Comparison of ENCODE assay signal across 8 cellular contexts in genomic region chr16:30747331-30747730, GRCh38. TPM values are rescaled to one million over a fixed set of nuclear protein-coding genes. Genes with fewer than 3 reads are reported as not detected.
DNase-seq lines count a peak whose midpoint lies in the region; ATAC-seq and TF ChIP-seq lines count a peak whose summit lies in the region.

No MANE protein-coding gene starts in this region.

- H3K4me1 ChIP-seq in tibial artery: peaks cover 0 to 24% (median 9%) of the 10 kb centered on the region in 4 donors

- H3K9me3 ChIP-seq in tibial artery: no peaks in the 10 kb centered on the region

- ATAC-seq in activated T-cell treated with anti-CD3 and anti-CD28 coated beads, Interleukin-2, amount 50 U/mL, for 72 hours (replicated peaks in 1 of 2): no peak
- ATAC-seq in activated naive CD8-positive, alpha-beta T cell treated with anti-CD3 and anti-CD28 coated beads, Interleukin-2, amount 10 ng/mL, durations not matched to agents 7 days and 5 days (ENCODE audit: low read depth): no peak

- no peak for DNase-seq in activated T-cell treated with anti-CD3 and anti-CD28 coated beads, Interleukin-2, amount 50 U/mL, for 72 hours
- no peak for DNase-seq in activated T-cell treated with anti-CD3 and anti-CD28 coated beads for 4 hours
- DNase-seq in activated naive CD8-positive, alpha-beta T cell treated with anti-CD3 and anti-CD28 coated beads, Interleukin-2, amount 10 ng/mL, durations not matched to agents 7 days and 5 days: no peak
- DNase-seq in tibial artery: no peak
- DNase-seq in NCI-H2171 treated with DMSO at 0.1 percent for 48 hours (lab: John Stamatoyannopoulos, UW): no peak
- no peak for DNase-seq in hypothalamus (lab: John Stamatoyannopoulos, UW)
- no peak for DNase-seq in DMS114 treated with DMSO at 0.1 percent for 48 hours (lab: John Stamatoyannopoulos, UW; ENCODE audit: unreplicated experiment)

- H3K36me3 ChIP-seq in tibial artery: peaks cover 6 to 38% (median 9%) of the 10 kb centered on the region in 3 donors

- peak overlapping the region; percentile 85 to 95 for H3K4me3 Mint-ChIP-seq in activated T-cell treated with anti-CD3 and anti-CD28 coated beads, Interleukin-2, amount 50 U/mL, for 72 hours
- H3K4me3 Mint-ChIP-seq in activated naive CD8-positive, alpha-beta T cell treated with anti-CD3 and anti-CD28 coated beads, Interleukin-2, amount 10 ng/mL, durations not matched to agents 7 days and 5 days: peak overlapping the region; percentile 94

- H3K9me3 Mint-ChIP-seq in activated T-cell treated with anti-CD3 and anti-CD28 coated beads, Interleukin-2, amount 50 U/mL, for 72 hours: no peaks in the 10 kb centered on the region
- H3K9me3 Mint-ChIP-seq in activated naive CD8-positive, alpha-beta T cell treated with anti-CD3 and anti-CD28 coated beads, Interleukin-2, amount 10 ng/mL, durations not matched to agents 7 days and 5 days: no peaks in the 10 kb centered on the region

- H3K27me3 ChIP-seq in layer of hippocampus (ENCODE audit: control insufficient read depth, insufficient read depth, low read length) (no peaks in the 10 kb centered on the region), tibial artery (no peaks in the 10 kb centered on the region)

- peak overlapping the region; percentile 72 for H3K27ac Mint-ChIP-seq in activated T-cell treated with anti-CD3 and anti-CD28 coated beads, Interleukin-2, amount 50 U/mL, for 72 hours
- peak overlapping the region; percentile 91 for H3K27ac Mint-ChIP-seq in activated naive CD8-positive, alpha-beta T cell treated with anti-CD3 and anti-CD28 coated beads, Interleukin-2, amount 10 ng/mL, durations not matched to agents 7 days and 5 days

- peak overlapping the region; percentile 44 for H3K27ac ChIP-seq in layer of hippocampus (ENCODE audit: low read depth, low read length)
- peak overlapping the region; percentile 67 to 84 for H3K27ac ChIP-seq in tibial artery

- intact Hi-C loops in tibial artery (cut with DNase I; ENCODE audit: low total_unique reads): loop anchor here (10.0 kb wide), 1 partner anchor 57 kb away; no protein-coding TSS in a partner anchor

- TF ChIP-seq CTCF in tibial artery (IDR thresholded peaks at IDR 0.05): no peak

- no peaks in the 10 kb centered on the region for H3K27me3 Mint-ChIP-seq in activated T-cell treated with anti-CD3 and anti-CD28 coated beads, Interleukin-2, amount 50 U/mL, for 72 hours (ENCODE audit: low read depth)
- H3K27me3 Mint-ChIP-seq in activated naive CD8-positive, alpha-beta T cell treated with anti-CD3 and anti-CD28 coated beads, Interleukin-2, amount 10 ng/mL, durations not matched to agents 7 days and 5 days: no peaks in the 10 kb centered on the region

- H3K4me1 Mint-ChIP-seq in activated T-cell treated with anti-CD3 and anti-CD28 coated beads, Interleukin-2, amount 50 U/mL, for 72 hours (ENCODE audit: low read depth): peaks cover 16% of the 10 kb centered on the region
- peaks cover 20% of the 10 kb centered on the region for H3K4me1 Mint-ChIP-seq in activated naive CD8-positive, alpha-beta T cell treated with anti-CD3 and anti-CD28 coated beads, Interleukin-2, amount 10 ng/mL, durations not matched to agents 7 days and 5 days

- peak overlapping the region; percentile 89 to 99 for H3K4me3 ChIP-seq in tibial artery

- peaks cover 9 to 13% of the 10 kb centered on the region in 2 donors for H3K36me3 Mint-ChIP-seq in activated T-cell treated with anti-CD3 and anti-CD28 coated beads, Interleukin-2, amount 50 U/mL, for 72 hours (ENCODE audit: insufficient read depth in 2 of 2)
- peaks cover 20% of the 10 kb centered on the region for H3K36me3 Mint-ChIP-seq in activated naive CD8-positive, alpha-beta T cell treated with anti-CD3 and anti-CD28 coated beads, Interleukin-2, amount 10 ng/mL, durations not matched to agents 7 days and 5 days

- POLR2A ChIA-PET in activated naive CD8-positive, alpha-beta T cell treated with anti-CD3 and anti-CD28 coated beads, Interleukin-2, amount 10 ng/mL, durations not matched to agents 7 days and 5 days (lab: Charles Lee): interaction anchor here (0.7 to 2.4 kb wide), 15 partner anchors 11 to 561 kb away, joined by 3 to 15 read pairs (median 5); partner anchors contain the start of genes CFAP119, FBRS, RNF40 and SRCAP

RNA-seq across cellular contexts. Expression of gene PHKG2, which starts 0.9 kb away (rescaled TPM):
- 10 to 100 TPM; 38.0 to 38.5 TPM for total RNA-seq in activated T-cell treated with anti-CD3 and anti-CD28 coated beads, Interleukin-2, amount 50 U/mL, for 72 hours
- 10 to 100 TPM; 48.2 to 48.9 TPM for total RNA-seq in activated naive CD8-positive, alpha-beta T cell treated with anti-CD3 and anti-CD28 coated beads, Interleukin-2, amount 10 ng/mL, durations not matched to agents 7 days and 5 days

RNA-seq across cellular contexts. Expression of gene CFAP119, which starts 14.5 kb away (rescaled TPM):
- total RNA-seq in activated T-cell treated with anti-CD3 and anti-CD28 coated beads, Interleukin-2, amount 50 U/mL, for 72 hours: 1 to 10 TPM; 3.2 to 4.7 TPM
- 1 to 10 TPM; 4.4 TPM for total RNA-seq in activated naive CD8-positive, alpha-beta T cell treated with anti-CD3 and anti-CD28 coated beads, Interleukin-2, amount 10 ng/mL, durations not matched to agents 7 days and 5 days

RNA-seq across cellular contexts. Expression of gene RNF40, which starts 14.8 kb away (rescaled TPM):
- 10 to 100 TPM; 60.2 to 63.5 TPM for total RNA-seq in activated T-cell treated with anti-CD3 and anti-CD28 coated beads, Interleukin-2, amount 50 U/mL, for 72 hours
- total RNA-seq in activated naive CD8-positive, alpha-beta T cell treated with anti-CD3 and anti-CD28 coated beads, Interleukin-2, amount 10 ng/mL, durations not matched to agents 7 days and 5 days: 100 to 1,000 TPM in 1 of 2 experiments, 10 to 100 TPM in 1; 94.7 to 105 TPM

RNA-seq across cellular contexts. Expression of gene ZNF629, which starts 39.7 kb away (rescaled TPM):
- total RNA-seq in activated T-cell treated with anti-CD3 and anti-CD28 coated beads, Interleukin-2, amount 50 U/mL, for 72 hours: 1 to 10 TPM; 3.7 TPM
- total RNA-seq in activated naive CD8-positive, alpha-beta T cell treated with anti-CD3 and anti-CD28 coated beads, Interleukin-2, amount 10 ng/mL, durations not matched to agents 7 days and 5 days: 1 to 10 TPM; 5.2 to 6.0 TPM

RNA-seq across cellular contexts. Expression of gene SRCAP, which starts 48.4 kb away (rescaled TPM):
- total RNA-seq in activated T-cell treated with anti-CD3 and anti-CD28 coated beads, Interleukin-2, amount 50 U/mL, for 72 hours: 10 to 100 TPM; 52.9 to 64.7 TPM
- total RNA-seq in activated naive CD8-positive, alpha-beta T cell treated with anti-CD3 and anti-CD28 coated beads, Interleukin-2, amount 10 ng/mL, durations not matched to agents 7 days and 5 days: 10 to 100 TPM; 89.4 to 92.2 TPM
